In genomic region chr3:83230841-83231240, GRCh38 we compare ENCODE assay signal across 23 cellular contexts.
DNase-seq lines count a peak whose midpoint lies in the region; ATAC-seq, FAIRE-seq and TF ChIP-seq lines count a peak whose summit lies in the region.
"Had no signal": no experiment of that assay in that cellular context is flagged by ENCODE, and none has a peak within 500 bp of the region (broad histone marks: within the 10 kb centered on the region; RNA-seq: fewer than 3 reads in every experiment).

No MANE protein-coding gene starts in this region.

- no peak for FAIRE-seq in GM12878 (lab: Jason Lieb, UNC)

- in situ Hi-C loops in GM12878 (cut with MboI) = no loop called here

- peaks cover 17% of the 10 kb centered on the region for H3K4me1 Mint-ChIP-seq in Calu3 (ENCODE audit: low read depth, unreplicated experiment)

- H3K9me3 ChIP-seq in OCI-LY3 (ENCODE audit: insufficient read depth, low read length) (no peaks in the 10 kb centered on the region), GM12878 (replicated peaks; ENCODE audit: control insufficient read depth, insufficient read depth, low read length) (no peaks in the 10 kb centered on the region), mucosa of descending colon (peaks cover 25% of the 10 kb centered on the region)
- H3K9me3 ChIP-seq: A549; BLaER1 treated with 17β-estradiol and CSF1 and Interleukin-3, amounts not matched to agents 10 nM and 100 nM had no signal

- H3K36me3 ChIP-seq in OCI-LY3 (replicated peaks; ENCODE audit: low read depth, low read length) (no peaks in the 10 kb centered on the region), GM12878 (ENCODE audit: control insufficient read depth in 2 of 2, insufficient read depth in 2 of 2, low read length in 1 of 2) (no peaks in the 10 kb centered on the region), mucosa of descending colon (ENCODE audit: low read depth) (no peaks in the 10 kb centered on the region)
- H3K36me3 ChIP-seq: BLaER1 treated with 17β-estradiol and CSF1 and Interleukin-3, amounts not matched to agents 10 nM and 100 nM had no signal

- H3K27ac Mint-ChIP-seq in Calu3 (ENCODE audit: unreplicated experiment) = no peak overlapping the region
- H3K27ac Mint-ChIP-seq: CD4-positive, alpha-beta T cell had no signal

- H3K9ac ChIP-seq in OCI-LY3 (ENCODE audit: low read length) = no peak overlapping the region
- no peak overlapping the region for H3K9ac ChIP-seq in GM12878 (ENCODE audit: control insufficient read depth, insufficient read depth, low read length)
- H3K9ac ChIP-seq: BLaER1 treated with 17β-estradiol and CSF1 and Interleukin-3, amounts not matched to agents 10 nM and 100 nM had no signal

- H3K9me3 Mint-ChIP-seq in Calu3 (ENCODE audit: low read depth, unreplicated experiment) = no peaks in the 10 kb centered on the region

- no peak for TF ChIP-seq POLR2A in GM12878 (IDR thresholded peaks at IDR 0.05; ENCODE audit: low read depth, low read length)

- no peak for TF ChIP-seq CTCF in Calu3 (IDR thresholded peaks at IDR 0.05; ENCODE audit: unreplicated experiment)
- no peak for TF ChIP-seq CTCF in OCI-LY3 (IDR thresholded peaks at IDR 0.05; ENCODE audit: low read depth, low read length)
- TF ChIP-seq CTCF in GM12878 (IDR thresholded peaks at IDR 0.05 in 2 of 3, conservative IDR thresholded peaks at IDR 0.05 in 1 of 3; ENCODE audit: control insufficient read depth in 2 of 3, extremely low read depth in 1 of 3, insufficient read depth in 1 of 3, low read depth in 3 of 3, low read length in 3 of 3) = no peak
- TF ChIP-seq CTCF in mucosa of descending colon (IDR thresholded peaks at IDR 0.05) = no peak

- no TSS peak for BruUV-seq in Calu3 (replicated peaks; lab: Mats Ljungman, UMichigan)
- no TSS peak for BruUV-seq in GM12878 (replicated peaks; lab: Mats Ljungman, UMichigan)

- SMC1A ChIA-PET in GM12878 (lab: Charles Lee; ENCODE audit: uncharacterized antibody, unreplicated experiment) = interaction anchor here (1.0 kb wide), 1 partner anchor 37 kb away, joined by 3 read pairs; no protein-coding TSS in a partner anchor

- H2AFZ ChIP-seq in OCI-LY3 (ENCODE audit: low read depth, low read length) = peak overlapping the region; percentile 47; the same call in 1 of the 2 replicates
- no peak overlapping the region for H2AFZ ChIP-seq in GM12878 (ENCODE audit: control insufficient read depth, low read depth, low read length)
- H2AFZ ChIP-seq: PC-9 had no signal

- H3K4me2 ChIP-seq in OCI-LY3 (ENCODE audit: low read length) (no peak overlapping the region), GM12878 (ENCODE audit: control insufficient read depth, insufficient read depth) (no peak overlapping the region)
- H3K4me2 ChIP-seq: A549; BLaER1 treated with 17β-estradiol and CSF1 and Interleukin-3, amounts not matched to agents 10 nM and 100 nM; PC-9 had no signal

- no peaks in the 10 kb centered on the region for H3K27me3 Mint-ChIP-seq in Calu3 (ENCODE audit: unreplicated experiment)
- H3K27me3 Mint-ChIP-seq: CD4-positive, alpha-beta T cell had no signal

- H4K20me1 ChIP-seq in OCI-LY3 (ENCODE audit: insufficient read depth, low read length) (no peaks in the 10 kb centered on the region), GM12878 (ENCODE audit: control insufficient read depth, insufficient read depth) (no peaks in the 10 kb centered on the region)
- H4K20me1 ChIP-seq: BLaER1 treated with 17β-estradiol and CSF1 and Interleukin-3, amounts not matched to agents 10 nM and 100 nM had no signal

- intact Hi-C loops in Calu3 (cut with micrococcal nuclease; ENCODE audit: unreplicated experiment) (no loop called here), GM12878 (cut with micrococcal nuclease; ENCODE audit: unreplicated experiment) (no loop called here), mucosa of descending colon (cut with DNase I, micrococcal nuclease) (no loop called here)

- no peaks in the 10 kb centered on the region for H3K36me3 Mint-ChIP-seq in Calu3 (ENCODE audit: insufficient read depth, unreplicated experiment)

- no peak for TF ChIP-seq RAD21 in GM12878 (IDR thresholded peaks at IDR 0.05; ENCODE audit: insufficient read depth, low read depth, low read length)

- no peaks in the 10 kb centered on the region for H3K27me3 ChIP-seq in OCI-LY3 (ENCODE audit: low read depth, low read length)
- H3K27me3 ChIP-seq in GM12878 (replicated peaks in 1 of 2; ENCODE audit: control insufficient read depth in 2 of 2, insufficient read depth in 2 of 2, low read length in 1 of 2) = no peaks in the 10 kb centered on the region
- H3K27me3 ChIP-seq: BLaER1 treated with 17β-estradiol and CSF1 and Interleukin-3, amounts not matched to agents 10 nM and 100 nM had no signal

- RAD21 ChIA-PET in GM12878 (lab: Charles Lee; ENCODE audit: unreplicated experiment) = no interaction called here

- H3K4me3 ChIP-seq in OCI-LY3 (ENCODE audit: low read length) (no peak overlapping the region), GM12878 (no peak overlapping the region), mucosa of descending colon (no peak overlapping the region)
- H3K4me3 ChIP-seq: A549; BLaER1 treated with 17β-estradiol and CSF1 and Interleukin-3, amounts not matched to agents 10 nM and 100 nM; PC-9 had no signal

- H3K4me3 Mint-ChIP-seq in Calu3 (ENCODE audit: low read depth, unreplicated experiment) = peak overlapping the region; percentile 42
- H3K4me3 Mint-ChIP-seq: CD4-positive, alpha-beta T cell had no signal

- H3K4me1 ChIP-seq in OCI-LY3 (ENCODE audit: low read length) (peaks cover 5% of the 10 kb centered on the region), GM12878 (ENCODE audit: control insufficient read depth, insufficient read depth, low read length) (no peaks in the 10 kb centered on the region), mucosa of descending colon (ENCODE audit: low read depth) (no peaks in the 10 kb centered on the region)
- H3K4me1 ChIP-seq: A549; BLaER1 treated with 17β-estradiol and CSF1 and Interleukin-3, amounts not matched to agents 10 nM and 100 nM had no signal

- H3K79me2 ChIP-seq in OCI-LY3 (ENCODE audit: low read length) (no peaks in the 10 kb centered on the region), GM12878 (ENCODE audit: control insufficient read depth, insufficient read depth, low read length) (no peaks in the 10 kb centered on the region)

- no peak for DNase-seq in Calu3
- peak; percentile 0 for DNase-seq in HPDE6-E6E7 (ENCODE audit: extremely low spot score)
- no peak for DNase-seq in GM12878 (ENCODE audit: low read depth, low spot score)
- DNase-seq in stimulated activated CD4-positive, alpha-beta T cell treated with anti-CD3 and anti-CD28 coated beads, Interleukin-2, amount 100 ng/mL, for 48 hours = no peak
- no peak for DNase-seq in mucosa of descending colon
- DNase-seq: AML-193; CD4-positive, alpha-beta T cell; DMS53; GOT3; NCI-H1092 treated with DMSO at 0.1 percent for 48 hours; NCI-H146; NCI-H1930; NCI-H226; NCI-H510A; NCI-H69; PC-9; SHP77 had no signal

- CTCF ChIA-PET in Calu3 (lab: Charles Lee) = no interaction called here
- CTCF ChIA-PET in GM12878 (lab: Yijun Ruan, JAX) = no interaction called here

- POLR2A ChIA-PET in GM12878 (lab: Charles Lee) = no interaction called here

- H3K27ac ChIP-seq in OCI-LY3 (ENCODE audit: low read length) = no peak overlapping the region
- no peak overlapping the region for H3K27ac ChIP-seq in GM12878 (ENCODE audit: control insufficient read depth, insufficient read depth)
- H3K27ac ChIP-seq: A549; BLaER1 treated with 17β-estradiol and CSF1 and Interleukin-3, amounts not matched to agents 10 nM and 100 nM; PC-9; RWPE1 had no signal

- TF ChIP-seq EP300 in GM12878 (IDR thresholded peaks at IDR 0.05; ENCODE audit: borderline replicate concordance in 1 of 2, control insufficient read depth in 1 of 2, low read depth in 2 of 2, low read length in 2 of 2) = no peak

- 0% methylated on average over 3 of the region's 3 CpGs for WGBS in GM12878 (ENCODE audit: insufficient coverage, insufficient replicate concordance, low lambda C conversion rate, missing lambda C conversion rate)

- ATAC-seq in GM12878 (peak; percentile 45), GM21381 (IDR thresholded peaks at IDR 0.05; ENCODE audit: unreplicated experiment) (no peak), mucosa of descending colon (no peak)
- ATAC-seq: A549, HCT116 had no signal

TF ChIP-seq in GM12878, 131 proteins besides CTCF, POLR2A, EP300 and RAD21 (continues in another document):
- TF ChIP-seq CREM (IDR thresholded peaks at IDR 0.05; ENCODE audit: low read depth) (no peak), TCF3 (IDR thresholded peaks at IDR 0.05; ENCODE audit: borderline replicate concordance, insufficient read depth, low read depth, low read length) (no peak), SMARCA5 (IDR thresholded peaks at IDR 0.05) (no peak), BCL11A (IDR thresholded peaks at IDR 0.05; ENCODE audit: low read depth, low read length) (no peak), TAF1 (IDR thresholded peaks at IDR 0.05; ENCODE audit: borderline replicate concordance, low read depth, low read length) (no peak), PML (IDR thresholded peaks at IDR 0.05; ENCODE audit: low read length) (no peak), BRCA1 (IDR thresholded peaks at IDR 0.05; ENCODE audit: low read depth, low read length) (no peak)
- TF ChIP-seq, protein P1, sequence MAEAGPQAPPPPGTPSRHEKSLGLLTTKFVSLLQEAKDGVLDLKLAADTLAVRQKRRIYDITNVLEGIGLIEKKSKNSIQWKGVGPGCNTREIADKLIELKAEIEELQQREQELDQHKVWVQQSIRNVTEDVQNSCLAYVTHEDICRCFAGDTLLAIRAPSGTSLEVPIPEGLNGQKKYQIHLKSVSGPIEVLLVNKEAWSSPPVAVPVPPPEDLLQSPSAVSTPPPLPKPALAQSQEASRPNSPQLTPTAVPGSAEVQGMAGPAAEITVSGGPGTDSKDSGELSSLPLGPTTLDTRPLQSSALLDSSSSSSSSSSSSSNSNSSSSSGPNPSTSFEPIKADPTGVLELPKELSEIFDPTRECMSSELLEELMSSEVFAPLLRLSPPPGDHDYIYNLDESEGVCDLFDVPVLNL (IDR thresholded peaks at IDR 0.05; ENCODE audit: low read depth, low read length) = no peak
